Comparison of ENCODE assay signal across 8 cellular contexts in genomic region chr3:194369522-194370279, GRCh38. TPM values are rescaled to one million over a fixed set of nuclear protein-coding genes. Genes with fewer than 3 reads are reported as not detected.
DNase-seq lines count a peak whose midpoint lies in the region; ATAC-seq and TF ChIP-seq lines count a peak whose summit lies in the region.

Gene LRRC15 (minus strand): TSS chr3:194369743. CDS start chr3:194361043, 8,700 bp downstream.

- H3K27me3 ChIP-seq in breast epithelium (peaks cover 0 to 11% of the 10 kb centered on the region in 2 donors), upper lobe of left lung (peaks cover 0 to 4% (median 0%) of the 10 kb centered on the region in 4 donors)

- no peaks in the 10 kb centered on the region for H3K9me3 ChIP-seq in breast epithelium
- no peaks in the 10 kb centered on the region for H3K9me3 ChIP-seq in upper lobe of left lung

- H3K27ac ChIP-seq in breast epithelium (no peak within 1 kb of the TSS), upper lobe of left lung (no peak within 1 kb of the TSS)

- WGBS in upper lobe of left lung, 2 donors: 9 to 20% methylated on average over 7 to 19 of the region's 21 CpGs

- CTCF ChIA-PET in MCF 10A (lab: Yijun Ruan, JAX): no interaction called here

- DNase-seq in MCF 10A (ENCODE audit: unreplicated experiment): peak; percentile 48
- no peak for DNase-seq in breast epithelium (ENCODE audit: low spot score in 2 of 2)
- peak; percentile 51 for DNase-seq in amniotic stem cell (lab: John Stamatoyannopoulos, UW)
- DNase-seq in upper lobe of left lung: peak; percentile 35 to 83
- no peak for DNase-seq in DMS153 treated with DMSO at 0.1 percent for 48 hours (lab: John Stamatoyannopoulos, UW; ENCODE audit: unreplicated experiment)
- no peak for DNase-seq in NCI-H774 (lab: John Stamatoyannopoulos, UW)
- DNase-seq in cerebellum (ENCODE audit: low spot score): no peak

- no peak within 1 kb of the TSS for H3K27ac Mint-ChIP-seq in MCF 10A (ENCODE audit: low read depth, unreplicated experiment)

- no peak for TF ChIP-seq POLR2A in breast epithelium (IDR thresholded peaks at IDR 0.05)
- no peak for TF ChIP-seq POLR2A in upper lobe of left lung (IDR thresholded peaks at IDR 0.05)

- POLR2A ChIA-PET in MCF 10A (lab: Yijun Ruan, JAX): no interaction called here

- H3K4me1 ChIP-seq in breast epithelium: no peaks in the 10 kb centered on the region
- peaks cover 0 to 8% (median 3%) of the 10 kb centered on the region in 4 donors for H3K4me1 ChIP-seq in upper lobe of left lung

- BruUV-seq in MCF 10A (replicated peaks; lab: Mats Ljungman, UMichigan): no TSS peak

- no peak within 1 kb of the TSS for H3K4me3 Mint-ChIP-seq in MCF 10A (ENCODE audit: unreplicated experiment)

- intact Hi-C loops in MCF 10A (cut with micrococcal nuclease) (no loop called here), breast epithelium (cut with DNase I; ENCODE audit: low total_unique reads) (no loop called here)

- peak; percentile 74 to 75 for ATAC-seq in upper lobe of left lung (ENCODE audit: low FRiP score in 2 of 2)

- H3K4me3 ChIP-seq in breast epithelium (no peak within 1 kb of the TSS), iPS-11a (ENCODE audit: low read depth, low read length) (peak within 1 kb of the TSS; percentile 24), upper lobe of left lung (no peak within 1 kb of the TSS)

- H3K36me3 Mint-ChIP-seq in MCF 10A (ENCODE audit: insufficient read depth, unreplicated experiment): no peaks in the 10 kb centered on the region

- no peak for TF ChIP-seq EP300 in upper lobe of left lung (IDR thresholded peaks at IDR 0.05)

- TF ChIP-seq CTCF in MCF 10A (IDR thresholded peaks at IDR 0.05; ENCODE audit: unreplicated experiment): no peak
- TF ChIP-seq CTCF in breast epithelium (IDR thresholded peaks at IDR 0.05): no peak
- TF ChIP-seq CTCF in upper lobe of left lung (IDR thresholded peaks at IDR 0.05): no peak

- H3K27me3 Mint-ChIP-seq in MCF 10A (ENCODE audit: insufficient read depth, unreplicated experiment): peaks cover 52% of the 10 kb centered on the region

- peaks cover 5% of the 10 kb centered on the region for H3K4me1 Mint-ChIP-seq in MCF 10A (ENCODE audit: insufficient read depth, unreplicated experiment)

- H3K9me3 Mint-ChIP-seq in MCF 10A (ENCODE audit: unreplicated experiment): no peaks in the 10 kb centered on the region

- H3K36me3 ChIP-seq in breast epithelium: no peaks in the 10 kb centered on the region
- H3K36me3 ChIP-seq in upper lobe of left lung: no peaks in the 10 kb centered on the region

RNA-seq across cellular contexts. Expression of gene LRRC15, which starts in this region (rescaled TPM):
- not detected in 2 replicates for total RNA-seq in MCF 10A (2022)
- total RNA-seq in breast epithelium: under 1 TPM; 0.15 to 0.48 (median 0.33) TPM
- total RNA-seq in upper lobe of left lung: 1 to 10 TPM in 2 of 6 donors, under 1 TPM in 1, not detected in 3; 0.15 to 1.1 (median 1.0) TPM
- total RNA-seq in cerebellum: not detected

Comparison
In these comparisons a context has a peak if more than half of its experiments do, and no peak if none do; other contexts are left out.
1. Peak in DNase-seq in MCF 10A; RNA of the gene not detected or under 1 TPM.
2. DNase-seq: peak in amniotic stem cell (single experiment) and upper lobe of left lung (2 of 2); none in breast epithelium (0 of 2), DMS153 treated with DMSO at 0.1 percent for 48 hours (single experiment), NCI-H774 (single experiment) and cerebellum (single experiment).